In the genomic region with DNA sequence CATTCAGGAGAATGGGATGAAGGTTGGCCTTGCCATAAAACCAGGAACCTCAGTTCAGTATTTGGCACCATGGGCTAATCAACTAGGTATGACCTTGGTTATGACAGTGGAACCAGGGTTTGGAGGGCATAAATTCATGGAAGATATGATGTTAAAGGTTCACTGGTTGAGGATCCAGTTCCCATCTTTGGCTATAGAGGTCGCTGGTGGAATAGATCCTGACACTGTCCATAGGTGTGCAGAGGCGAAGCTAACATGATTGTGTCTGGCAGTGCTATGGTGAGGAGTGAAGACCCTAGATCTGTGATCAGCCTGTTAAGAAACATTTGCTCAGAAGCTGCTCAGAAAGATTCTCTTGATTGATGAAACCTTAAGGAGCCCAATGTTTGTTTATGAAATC, we compare ENCODE assay signal across 11 cellular contexts. TPM values are rescaled to one million over a fixed set of nuclear protein-coding genes. Genes with fewer than 3 reads are reported as not detected.
A peak's percentile ranks its signal among the peaks of the same experiment; 100 is the strongest.
DNase-seq lines count a peak whose midpoint lies in the region; ATAC-seq and TF ChIP-seq lines count a peak whose summit lies in the region.
"Had no signal": no experiment of that assay in that cellular context is flagged by ENCODE, and none has a peak within 500 bp of the region (broad histone marks: within the 10 kb centered on the region; RNA-seq: fewer than 3 reads in every experiment).

No MANE protein-coding gene starts in this region.

- H3K27me3 ChIP-seq in osteoblast (ENCODE audit: insufficient read depth, low read length): no peaks in the 10 kb centered on the region
- H3K27me3 ChIP-seq: SJCRH30 had no signal

- DNase-seq in GM13977 (ENCODE audit: low spot score) (no peak), NCI-H69 (lab: John Stamatoyannopoulos, UW) (peak; percentile 13), endothelial cell (ENCODE audit: low spot score) (peak; percentile 41), osteoblast (ENCODE audit: insufficient read length, low spot score, missing footprints) (no peak), DMS153 treated with DMSO at 0.1 percent for 48 hours (lab: John Stamatoyannopoulos, UW; ENCODE audit: unreplicated experiment) (no peak), NCI-H2107 treated with DMSO at 0.1 percent for 48 hours (lab: John Stamatoyannopoulos, UW; ENCODE audit: unreplicated experiment) (no peak)
- DNase-seq: naive thymus-derived CD4-positive, alpha-beta T cell; NCI-H1048; SJCRH30 had no signal

- no peak overlapping the region for H3K27ac Mint-ChIP-seq in endothelial cell (ENCODE audit: unreplicated experiment)
- H3K27ac Mint-ChIP-seq: brain; naive thymus-derived CD4-positive, alpha-beta T cell had no signal

- peak; percentile 2 for TF ChIP-seq CTCF in GM13977 (IDR thresholded peaks at IDR 0.05; ENCODE audit: extremely low read depth, insufficient read depth, missing control alignments)
- TF ChIP-seq CTCF in endothelial cell (IDR thresholded peaks at IDR 0.05; ENCODE audit: unreplicated experiment): peak; percentile 18
- peak; percentile 39 for TF ChIP-seq CTCF in osteoblast (IDR thresholded peaks at IDR 0.05; ENCODE audit: extremely low read depth, low read depth, low read length)

- no peak overlapping the region for H2AFZ ChIP-seq in osteoblast (ENCODE audit: low read length)

- in situ Hi-C loops in GM13977 (cut with MboI; ENCODE audit: low pct_unique_long_range_greater_than_20kb, low sequenced_read_pairs, unreplicated experiment): no loop called here

- ATAC-seq in GM19351 (IDR thresholded peaks at IDR 0.05; ENCODE audit: unreplicated experiment): no peak
- ATAC-seq: naive thymus-derived CD4-positive, alpha-beta T cell had no signal

- peaks cover 4% of the 10 kb centered on the region for H3K36me3 ChIP-seq in osteoblast (ENCODE audit: insufficient read depth, low read length)

- H3K9me3 ChIP-seq in osteoblast (ENCODE audit: low read depth, low read length): no peaks in the 10 kb centered on the region
- H3K9me3 ChIP-seq: SJCRH30 had no signal

- H4K20me1 ChIP-seq in osteoblast (ENCODE audit: insufficient read depth, low read length): peaks cover 10% of the 10 kb centered on the region

- H3K27me3 Mint-ChIP-seq in endothelial cell (ENCODE audit: unreplicated experiment): peaks cover 4% of the 10 kb centered on the region
- H3K27me3 Mint-ChIP-seq: naive thymus-derived CD4-positive, alpha-beta T cell had no signal

- H3K36me3 Mint-ChIP-seq in endothelial cell (ENCODE audit: low read depth, unreplicated experiment): no peaks in the 10 kb centered on the region

- H3K4me3 Mint-ChIP-seq in endothelial cell (ENCODE audit: unreplicated experiment): no peak overlapping the region
- H3K4me3 Mint-ChIP-seq: brain; naive thymus-derived CD4-positive, alpha-beta T cell had no signal

- no peak overlapping the region for H3K4me3 ChIP-seq in osteoblast (ENCODE audit: insufficient read depth, low read length)
- H3K4me3 ChIP-seq: SJCRH30 had no signal

- H3K4me2 ChIP-seq in osteoblast (ENCODE audit: insufficient read depth, low read length): no peak overlapping the region

- H3K79me2 ChIP-seq in osteoblast (ENCODE audit: insufficient read depth, low read length): peaks cover 98% of the 10 kb centered on the region

- no peaks in the 10 kb centered on the region for H3K9me3 Mint-ChIP-seq in endothelial cell (ENCODE audit: unreplicated experiment)

- H3K4me1 Mint-ChIP-seq in endothelial cell (ENCODE audit: unreplicated experiment): peaks cover 1% of the 10 kb centered on the region

- peaks cover 22% of the 10 kb centered on the region for H3K4me1 ChIP-seq in osteoblast (ENCODE audit: insufficient read depth, low read length)

- H3K27ac ChIP-seq in osteoblast (ENCODE audit: low read depth, low read length): no peak overlapping the region
- H3K27ac ChIP-seq: SJCRH30 had no signal

RNA-seq across cellular contexts. Expression of a gene that starts 5.7 kb away (rescaled TPM):
- total RNA-seq in endothelial cell (ENCODE audit: unreplicated experiment) (44.3 TPM), osteoblast (72.7 and 84.0 TPM in 2 replicates)

RNA-seq across cellular contexts. Expression of a gene that starts 28.2 kb away (rescaled TPM):
- total RNA-seq in endothelial cell (ENCODE audit: unreplicated experiment) (78.0 TPM), osteoblast (47.0 and 52.5 TPM in 2 replicates)

RNA-seq across cellular contexts. Expression of a gene that starts 55.6 kb away (rescaled TPM):
- total RNA-seq in endothelial cell (ENCODE audit: unreplicated experiment): 76.4 TPM
- total RNA-seq in osteoblast: 63.7 and 64.8 TPM in 2 replicates

Comparison
In these comparisons a context has a peak if more than half of its experiments do, and no peak if none do; other contexts are left out.
1. DNase-seq: peak in NCI-H69 (single experiment) and endothelial cell (single experiment); none in GM13977 (single experiment), osteoblast (single experiment), DMS153 treated with DMSO at 0.1 percent for 48 hours (single experiment) and NCI-H2107 treated with DMSO at 0.1 percent for 48 hours (single experiment).
2. Peak in every context shown above with its lines, with median percentiles within 50 percentile points of each other: CTCF ChIP-seq.